23 cellular contexts compared by ENCODE assay signal in genomic region chr1:6779089-6779805, GRCh38. TPM values are rescaled to one million over a fixed set of nuclear protein-coding genes. Genes with fewer than 3 reads are reported as not detected.
A peak's percentile ranks its signal among the peaks of the same experiment; 100 is the strongest.
DNase-seq lines count a peak whose midpoint lies in the region; ATAC-seq, FAIRE-seq and TF ChIP-seq lines count a peak whose summit lies in the region.
"Had no signal": no experiment of that assay in that cellular context is flagged by ENCODE, and none has a peak within 500 bp of the region (broad histone marks: within the 10 kb centered on the region; RNA-seq: fewer than 3 reads in every experiment).

No MANE protein-coding gene starts in this region.

- peaks cover 10% of the 10 kb centered on the region for H3K27me3 Mint-ChIP-seq in activated T-helper 17 cell treated with anti-CD3 and anti-CD28 coated beads, Interleukin-2, amount 50 U/mL, for 72 hours
- H3K27me3 Mint-ChIP-seq in T-helper 17 cell = peaks cover 21% of the 10 kb centered on the region

- peaks cover 0 to 12% (median 9%) of the 10 kb centered on the region in 4 donors for H3K4me1 ChIP-seq in sigmoid colon

- TF ChIP-seq POLR2A in GM12892 (IDR thresholded peaks at IDR 0.05; ENCODE audit: low read depth, low read length) (no peak), sigmoid colon (IDR thresholded peaks at IDR 0.05) (no peak)

- TF ChIP-seq EP300 in sigmoid colon (IDR thresholded peaks at IDR 0.05) = no peak

- no peak overlapping the region for H3K27ac ChIP-seq in sigmoid colon
- H3K27ac ChIP-seq: Peyer's patch had no signal

- peak; percentile 30 for FAIRE-seq in GM12892 (lab: Jason Lieb, UNC)

- WGBS in sigmoid colon, 2 donors = 83 to 87% methylated on average over 7 of the region's 7 CpGs

- H3K36me3 ChIP-seq in sigmoid colon = no peaks in the 10 kb centered on the region
- H3K36me3 ChIP-seq: HAP-1, Peyer's patch had no signal

- ATAC-seq in activated T-helper 17 cell treated with anti-CD3 and anti-CD28 coated beads, Interleukin-2, amount 50 U/mL, for 72 hours (replicated peaks) = peak; percentile 47
- ATAC-seq in GM19463 (IDR thresholded peaks at IDR 0.05; ENCODE audit: unreplicated experiment) (no peak), T-helper 17 cell (no peak)

- intact Hi-C loops in sigmoid colon (cut with DNase I) = no loop called here

- H3K9me3 Mint-ChIP-seq in activated T-helper 17 cell treated with anti-CD3 and anti-CD28 coated beads, Interleukin-2, amount 50 U/mL, for 72 hours = no peaks in the 10 kb centered on the region

- H3K9me3 ChIP-seq in sigmoid colon = no peaks in the 10 kb centered on the region
- H3K9me3 ChIP-seq in T-helper 17 cell (ENCODE audit: control insufficient read depth, low read length, poor library complexity, severe bottlenecking) = no peaks in the 10 kb centered on the region
- H3K9me3 ChIP-seq: Peyer's patch had no signal

- H3K4me3 Mint-ChIP-seq in activated T-helper 17 cell treated with anti-CD3 and anti-CD28 coated beads, Interleukin-2, amount 50 U/mL, for 72 hours = no peak overlapping the region
- no peak overlapping the region for H3K4me3 Mint-ChIP-seq in T-helper 17 cell
- H3K4me3 Mint-ChIP-seq: CD4-positive, alpha-beta memory T cell; HFFc6 had no signal

- no peaks in the 10 kb centered on the region for H3K36me3 Mint-ChIP-seq in activated T-helper 17 cell treated with anti-CD3 and anti-CD28 coated beads, Interleukin-2, amount 50 U/mL, for 72 hours (ENCODE audit: low read depth)
- H3K36me3 Mint-ChIP-seq in T-helper 17 cell (ENCODE audit: low read depth) = peaks cover 4% of the 10 kb centered on the region
- H3K36me3 Mint-ChIP-seq: CD4-positive, alpha-beta memory T cell had no signal

- no peaks in the 10 kb centered on the region for H3K27me3 ChIP-seq in sigmoid colon
- H3K27me3 ChIP-seq: Peyer's patch had no signal

- TF ChIP-seq CTCF in GM10266 (IDR thresholded peaks at IDR 0.05; ENCODE audit: control insufficient read depth, insufficient read depth, low read depth, missing control alignments) (no peak), GM20000 (IDR thresholded peaks at IDR 0.05; ENCODE audit: extremely low read depth, missing control alignments) (no peak), sigmoid colon (IDR thresholded peaks at IDR 0.05) (no peak)

- H3K27ac Mint-ChIP-seq in activated T-helper 17 cell treated with anti-CD3 and anti-CD28 coated beads, Interleukin-2, amount 50 U/mL, for 72 hours = no peak overlapping the region
- H3K27ac Mint-ChIP-seq in T-helper 17 cell = no peak overlapping the region
- H3K27ac Mint-ChIP-seq: CD4-positive, alpha-beta memory T cell; HFFc6 had no signal

- peaks cover 4% of the 10 kb centered on the region for H3K4me1 Mint-ChIP-seq in activated T-helper 17 cell treated with anti-CD3 and anti-CD28 coated beads, Interleukin-2, amount 50 U/mL, for 72 hours
- H3K4me1 Mint-ChIP-seq in T-helper 17 cell = peaks cover 4% of the 10 kb centered on the region

- DNase-seq in GM10266 (ENCODE audit: extremely low spot score) = peak; percentile 58
- no peak for DNase-seq in GM12892 (ENCODE audit: insufficient read length)
- DNase-seq in GM20000 (ENCODE audit: low spot score) = peak; percentile 63
- DNase-seq in activated CD4-positive, CD25-positive, alpha-beta regulatory T cell treated with anti-CD3 and anti-CD28 coated beads, Interleukin-2, amount 50 U/mL, for 72 hours = no peak
- DNase-seq in sigmoid colon = no peak
- DNase-seq in T-helper 17 cell = no peak
- DNase-seq: C1 segment of cervical spinal cord; CD4-positive, alpha-beta memory T cell; COR-L47; DMS79; EL; GF-D8; GOT3; HFFc6; NCI-H1105 treated with DMSO at 0.1 percent for 48 hours; NCI-H2029 treated with DMSO at 0.1 percent for 48 hours; NCI-H446 treated with DMSO at 0.1 percent for 48 hours; NCI-H526 treated with DMSO at 0.1 percent for 48 hours; Peyer's patch; SHP77 treated with DMSO at 0.1 percent for 48 hours had no signal

- H3K4me3 ChIP-seq in sigmoid colon = no peak overlapping the region
- H3K4me3 ChIP-seq: HAP-1, Peyer's patch had no signal

RNA-seq across cellular contexts. Expression of gene CAMTA1, which starts 6.0 kb away (rescaled TPM):
- polyA plus RNA-seq in GM12892 (2012; ENCODE audit: missing spikeins) = 53.9 TPM
- total RNA-seq in activated T-helper 17 cell treated with anti-CD3 and anti-CD28 coated beads, Interleukin-2, amount 50 U/mL, for 72 hours = 10 to 100 TPM; 36.7 to 51.9 TPM
- 100 to 1,000 TPM; 153 to 178 (median 168) TPM for total RNA-seq in sigmoid colon
- 100 to 1,000 TPM in 2 of 3 donors, 10 to 100 TPM in 1; 97.9 to 196 (median 181) TPM for polyA plus RNA-seq in sigmoid colon
- total RNA-seq in T-helper 17 cell = 10 to 100 TPM; 55.3 to 69.5 TPM

Comparison
In these comparisons a context has a peak if more than half of its experiments do, and no peak if none do; other contexts are left out.
1. DNase-seq: peak in GM10266 (single experiment) and GM20000 (single experiment); none in GM12892 (single experiment), activated CD4-positive, CD25-positive, alpha-beta regulatory T cell treated with anti-CD3 and anti-CD28 coated beads, Interleukin-2, amount 50 U/mL, for 72 hours (single experiment), sigmoid colon (single experiment) and T-helper 17 cell (0 of 3).